Comparison of ENCODE assay signal across 8 cellular contexts in genomic region chr17:7023576-7024401, GRCh38. TPM values are rescaled to one million over a fixed set of nuclear protein-coding genes. Genes with fewer than 3 reads are reported as not detected.
A peak's percentile ranks its signal among the peaks of the same experiment; 100 is the strongest.
DNase-seq lines count a peak whose midpoint lies in the region; ATAC-seq and TF ChIP-seq lines count a peak whose summit lies in the region.

No MANE protein-coding gene starts in this region.

- no peaks in the 10 kb centered on the region for H3K9me3 ChIP-seq in liver (ENCODE audit: control insufficient read depth in 4 of 4, low read length in 3 of 4)

- peak overlapping the region; percentile 79 for H3K27ac Mint-ChIP-seq in activated CD8-positive, alpha-beta T cell treated with anti-CD3 and anti-CD28 coated beads, Interleukin-2, amount 10 ng/mL, durations not matched to agents 7 days and 5 days
- H3K27ac Mint-ChIP-seq in HFFc6 = no peak overlapping the region

- CTCF ChIA-PET in activated CD8-positive, alpha-beta T cell treated with anti-CD3 and anti-CD28 coated beads, Interleukin-2, amount 10 ng/mL, durations not matched to agents 7 days and 5 days (lab: Charles Lee) = interaction anchor here (0.8 to 6.1 kb wide), 7 partner anchors 8 to 113 kb away, joined by 3 to 71 read pairs (median 52); partner anchors contain the start of genes RNASEK and SLC16A13

- H3K36me3 Mint-ChIP-seq in activated CD8-positive, alpha-beta T cell treated with anti-CD3 and anti-CD28 coated beads, Interleukin-2, amount 10 ng/mL, durations not matched to agents 7 days and 5 days (ENCODE audit: low read depth) = no peaks in the 10 kb centered on the region
- no peaks in the 10 kb centered on the region for H3K36me3 Mint-ChIP-seq in HFFc6 (ENCODE audit: low read depth)

- TF ChIP-seq CTCF in GM06990 (IDR thresholded peaks at IDR 0.05; ENCODE audit: insufficient read depth, low read length, poor library complexity, severe bottlenecking) (no peak), liver (IDR thresholded peaks at IDR 0.05; ENCODE audit: low read depth, low read length, missing input control) (no peak), HFFc6 (IDR thresholded peaks at IDR 0.05) (no peak)

- ATAC-seq in activated CD8-positive, alpha-beta T cell treated with anti-CD3 and anti-CD28 coated beads, Interleukin-2, amount 10 ng/mL, durations not matched to agents 7 days and 5 days = peak; percentile 82
- no peak for ATAC-seq in HG03520 (IDR thresholded peaks at IDR 0.05; ENCODE audit: unreplicated experiment)

- H3K36me3 ChIP-seq in GM06990 (ENCODE audit: control insufficient read depth, insufficient read depth, low read length) = no peaks in the 10 kb centered on the region
- H3K36me3 ChIP-seq in liver (ENCODE audit: control insufficient read depth in 4 of 4, insufficient read depth in 3 of 4, low read depth in 1 of 4, low read length in 3 of 4) = no peaks in the 10 kb centered on the region

- POLR2A ChIA-PET in activated CD8-positive, alpha-beta T cell treated with anti-CD3 and anti-CD28 coated beads, Interleukin-2, amount 10 ng/mL, durations not matched to agents 7 days and 5 days (lab: Charles Lee) = interaction anchor here (0.9 to 7.0 kb wide), 3 partner anchors 9 to 19 kb away, joined by 3 to 61 read pairs (median 16); partner anchors contain the start of gene SLC16A13

- no peaks in the 10 kb centered on the region for H3K27me3 ChIP-seq in GM06990 (replicated peaks; ENCODE audit: control insufficient read depth, insufficient read depth, low read length)
- no peaks in the 10 kb centered on the region for H3K27me3 ChIP-seq in liver (ENCODE audit: control insufficient read depth in 4 of 4, insufficient read depth in 4 of 4, low read length in 3 of 4)

- TF ChIP-seq RAD21 in liver (IDR thresholded peaks at IDR 0.05) = no peak

- H3K4me3 Mint-ChIP-seq in activated CD8-positive, alpha-beta T cell treated with anti-CD3 and anti-CD28 coated beads, Interleukin-2, amount 10 ng/mL, durations not matched to agents 7 days and 5 days = peak overlapping the region; percentile 51
- H3K4me3 Mint-ChIP-seq in HFFc6 = no peak overlapping the region

- peak overlapping the region in 1 of 2 donors; percentile 29 for H3K9ac ChIP-seq in liver (ENCODE audit: low read depth in 1 of 2, low read length in 2 of 2)

- WGBS in liver = 36% methylated on average over 51 of the region's 51 CpGs

- peak; percentile 96 for DNase-seq in GM06990 (ENCODE audit: extremely low read depth, insufficient read length)
- peak; percentile 25 for DNase-seq in NCI-H1092 treated with DMSO at 0.1 percent for 48 hours (lab: John Stamatoyannopoulos, UW)
- peak; percentile 95 for DNase-seq in activated CD8-positive, alpha-beta T cell treated with anti-CD3 and anti-CD28 coated beads, Interleukin-2, amount 10 ng/mL, durations not matched to agents 7 days and 5 days
- peak; percentile 93 for DNase-seq in effector CD4-positive, alpha-beta T cell
- peak; percentile 93 to 94 for DNase-seq in stimulated activated CD4-positive, alpha-beta T cell treated with anti-CD3 and anti-CD28 coated beads, Interleukin-2, amount 100 ng/mL, for 48 hours
- DNase-seq in HFFc6 = no peak

- H3K9me3 Mint-ChIP-seq in activated CD8-positive, alpha-beta T cell treated with anti-CD3 and anti-CD28 coated beads, Interleukin-2, amount 10 ng/mL, durations not matched to agents 7 days and 5 days (ENCODE audit: insufficient read depth) = no peaks in the 10 kb centered on the region
- H3K9me3 Mint-ChIP-seq in HFFc6 = no peaks in the 10 kb centered on the region

- peaks cover 64% of the 10 kb centered on the region for H3K4me1 Mint-ChIP-seq in activated CD8-positive, alpha-beta T cell treated with anti-CD3 and anti-CD28 coated beads, Interleukin-2, amount 10 ng/mL, durations not matched to agents 7 days and 5 days (ENCODE audit: low read depth)
- peaks cover 12% of the 10 kb centered on the region; the same call in 1 of the 2 replicates for H3K4me1 Mint-ChIP-seq in HFFc6 (ENCODE audit: low read depth)

- H3K4me3 ChIP-seq in GM06990 (replicated peaks; ENCODE audit: low read depth, low read length) = no peak overlapping the region
- peak overlapping the region in 1 of 3 donors; percentile 11 for H3K4me3 ChIP-seq in liver (ENCODE audit: low read depth in 1 of 3, low read length in 3 of 3)

- peaks cover 6 to 29% (median 16%) of the 10 kb centered on the region in 4 donors for H3K4me1 ChIP-seq in liver (ENCODE audit: control insufficient read depth in 4 of 4, insufficient read depth in 4 of 4, low read length in 3 of 4)

- H3K27me3 Mint-ChIP-seq in activated CD8-positive, alpha-beta T cell treated with anti-CD3 and anti-CD28 coated beads, Interleukin-2, amount 10 ng/mL, durations not matched to agents 7 days and 5 days (ENCODE audit: low read depth) = peaks cover 2% of the 10 kb centered on the region
- H3K27me3 Mint-ChIP-seq in HFFc6 (ENCODE audit: insufficient read depth) = peaks cover 11% of the 10 kb centered on the region

- H3K27ac ChIP-seq in liver (ENCODE audit: low read depth in 1 of 2, low read length in 2 of 2) = peak overlapping the region; percentile 53 to 69

TF ChIP-seq in liver, 16 proteins besides CTCF, POLR2A, EP300 and RAD21 (continues in another document):
- TF ChIP-seq MAX (IDR thresholded peaks at IDR 0.05) (no peak), RXRA (IDR thresholded peaks at IDR 0.05) (peak in 1 of 2 donors; percentile 19), ZBTB33 (IDR thresholded peaks at IDR 0.05) (no peak), FOXA1 (IDR thresholded peaks at IDR 0.05) (no peak), SP1 (IDR thresholded peaks at IDR 0.05) (peak; percentile 55)

RNA-seq across cellular contexts. Expression of gene BCL6B, which starts 0.9 kb away (rescaled TPM):
- under 1 TPM; 0.47 to 0.63 TPM for total RNA-seq in activated CD8-positive, alpha-beta T cell treated with anti-CD3 and anti-CD28 coated beads, Interleukin-2, amount 10 ng/mL, durations not matched to agents 7 days and 5 days
- 1 to 10 TPM; 1.1 to 5.7 TPM for total RNA-seq in liver
- polyA plus RNA-seq in liver = 1 to 10 TPM; 1.7 to 1.8 TPM
- not detected for total RNA-seq in HFFc6 (2021; fragmentation: NEBNext Ultra II Directional; extraction: Animal tissue kit (Norgen Biotek cat#: 25700))

RNA-seq across cellular contexts. Expression of gene RNASEK, which starts 11.4 kb away (rescaled TPM):
- 100 to 1,000 TPM; 104 to 116 TPM for total RNA-seq in activated CD8-positive, alpha-beta T cell treated with anti-CD3 and anti-CD28 coated beads, Interleukin-2, amount 10 ng/mL, durations not matched to agents 7 days and 5 days
- total RNA-seq in liver = 10 to 100 TPM; 13.5 to 65.5 TPM
- 100 to 1,000 TPM; 196 to 384 TPM for polyA plus RNA-seq in liver
- total RNA-seq in HFFc6 (2021; fragmentation: NEBNext Ultra II Directional; extraction: Animal tissue kit (Norgen Biotek cat#: 25700)) = 100 to 1,000 TPM; 286 to 382 (median 343) TPM

RNA-seq across cellular contexts. Expression of gene SLC16A13, which starts 12.0 kb away (rescaled TPM):
- total RNA-seq in activated CD8-positive, alpha-beta T cell treated with anti-CD3 and anti-CD28 coated beads, Interleukin-2, amount 10 ng/mL, durations not matched to agents 7 days and 5 days = 10 to 100 TPM; 14.8 to 15.0 TPM
- total RNA-seq in liver = 10 to 100 TPM in 1 of 2 donors, 1 to 10 TPM in 1; 2.3 to 26.6 TPM
- 10 to 100 TPM; 33.3 to 43.2 TPM for polyA plus RNA-seq in liver
- total RNA-seq in HFFc6 (2021; fragmentation: NEBNext Ultra II Directional; extraction: Animal tissue kit (Norgen Biotek cat#: 25700)) = 1 to 10 TPM; 1.6 to 3.4 (median 1.9) TPM

RNA-seq across cellular contexts. Expression of gene SLC16A11, which starts 20.1 kb away (rescaled TPM):
- total RNA-seq in activated CD8-positive, alpha-beta T cell treated with anti-CD3 and anti-CD28 coated beads, Interleukin-2, amount 10 ng/mL, durations not matched to agents 7 days and 5 days = under 1 TPM; 0.34 to 0.39 TPM
- 1 to 10 TPM; 1.7 to 3.3 TPM for total RNA-seq in liver
- polyA plus RNA-seq in liver = 1 to 10 TPM; 3.0 to 8.2 TPM
- not detected for total RNA-seq in HFFc6 (2021; fragmentation: NEBNext Ultra II Directional; extraction: Animal tissue kit (Norgen Biotek cat#: 25700))

RNA-seq across cellular contexts. Expression of gene ALOX12, which starts 27.9 kb away (rescaled TPM):
- total RNA-seq in activated CD8-positive, alpha-beta T cell treated with anti-CD3 and anti-CD28 coated beads, Interleukin-2, amount 10 ng/mL, durations not matched to agents 7 days and 5 days = not detected
- 1 to 10 TPM in 1 of 2 donors, not detected in 1; 3.1 TPM for total RNA-seq in liver
- under 1 TPM; 0.03 to 0.24 TPM for polyA plus RNA-seq in liver
- total RNA-seq in HFFc6 (2021; fragmentation: NEBNext Ultra II Directional; extraction: Animal tissue kit (Norgen Biotek cat#: 25700)) = not detected
